9 cellular contexts compared by ENCODE assay signal in genomic region chr17:77470800-77471733, GRCh38.
A peak's percentile ranks its signal among the peaks of the same experiment; 100 is the strongest.
DNase-seq lines count a peak whose midpoint lies in the region; ATAC-seq, FAIRE-seq and TF ChIP-seq lines count a peak whose summit lies in the region.
"Had no signal": no experiment of that assay in that cellular context is flagged by ENCODE, and none has a peak within 500 bp of the region (broad histone marks: within the 10 kb centered on the region; RNA-seq: fewer than 3 reads in every experiment).

No MANE protein-coding gene starts in this region.

- H3K36me3 ChIP-seq in K562 (ENCODE audit: control insufficient read depth, insufficient read depth, low read length) (0 out of 3 replicates have a peak, but pooled peaks cover 8% of the 10 kb centered on the region), left lung (no peaks in the 10 kb centered on the region), upper lobe of left lung (no peaks in the 10 kb centered on the region)

- in situ Hi-C loops in K562 (cut with MboI), result no loop called here

- no peak; a peak in 1 of 4 replicates for TF ChIP-seq RAD21 in K562 (CRISPR knock-in tag; conservative IDR thresholded peaks at IDR 0.05 in 1 of 2, IDR thresholded peaks at IDR 0.05 in 1 of 2)

- H3K27me3 ChIP-seq in K562 (ENCODE audit: control insufficient read depth in 2 of 2, insufficient read depth in 2 of 2, low read length in 2 of 2), result no peaks in the 10 kb centered on the region
- H3K27me3 ChIP-seq in left lung, result no peaks in the 10 kb centered on the region
- no peaks in the 10 kb centered on the region for H3K27me3 ChIP-seq in upper lobe of left lung

- H3K9me3 Mint-ChIP-seq in activated T-cell treated with anti-CD3 and anti-CD28 coated beads, Interleukin-2, amount 50 U/mL, for 4 hours, result no peaks in the 10 kb centered on the region

- BruUV-seq in K562 (replicated peaks; lab: Mats Ljungman, UMichigan), result no TSS peak

- intact Hi-C loops in K562 (cut with micrococcal nuclease), result no loop called here
- intact Hi-C loops in left lung (cut with DNase I), result no loop called here

- peaks cover 94% of the 10 kb centered on the region for H3K4me1 Mint-ChIP-seq in activated T-cell treated with anti-CD3 and anti-CD28 coated beads, Interleukin-2, amount 50 U/mL, for 4 hours (ENCODE audit: low read depth)

- H3K4me3 Mint-ChIP-seq in activated T-cell treated with anti-CD3 and anti-CD28 coated beads, Interleukin-2, amount 50 U/mL, for 4 hours, result peak overlapping the region; percentile 62

- WGBS in K562 (ENCODE audit: insufficient coverage, low coverage, missing lambda C conversion rate), result 27% methylated on average over 8 of the region's 9 CpGs
- 56 to 73% methylated on average over 7 of the region's 9 CpGs for WGBS in upper lobe of left lung, 2 donors

- no peak overlapping the region for H2AFZ ChIP-seq in K562 (ENCODE audit: low read depth, low read length)

- H3K9me3 ChIP-seq in K562 (replicated peaks; ENCODE audit: control insufficient read depth, insufficient read depth, low read depth, low read length), result no peaks in the 10 kb centered on the region
- no peaks in the 10 kb centered on the region for H3K9me3 ChIP-seq in left lung
- no peaks in the 10 kb centered on the region for H3K9me3 ChIP-seq in upper lobe of left lung

- peaks cover 77% of the 10 kb centered on the region for H3K79me2 ChIP-seq in K562 (ENCODE audit: control insufficient read depth, insufficient read depth, low read length)

- peak overlapping the region; percentile 39 to 81; a peak in 3 of 4 replicates for H3K9ac ChIP-seq in K562 (ENCODE audit: insufficient read depth in 1 of 2, low read depth in 2 of 2, low read length in 2 of 2)

- no peak for ATAC-seq in activated T-cell treated with anti-CD3 and anti-CD28 coated beads, Interleukin-2, amount 50 U/mL, for 4 hours
- ATAC-seq in K562, result peak; percentile 93
- ATAC-seq in left lung, result peak; percentile 7
- peak in 1 of 2 donors; percentile 45 for ATAC-seq in upper lobe of left lung (ENCODE audit: low FRiP score in 2 of 2)

- H3K9me1 ChIP-seq in K562 (ENCODE audit: control insufficient read depth, insufficient read depth, low read length), result no peaks in the 10 kb centered on the region

- H3K4me3 ChIP-seq in K562 (no peak overlapping the region), left lung (no peak overlapping the region), upper lobe of left lung (no peak overlapping the region)

- H3K4me1 ChIP-seq in K562 (replicated peaks in 1 of 2; ENCODE audit: control insufficient read depth in 2 of 2, insufficient read depth in 2 of 2, low read length in 2 of 2) (peaks cover 31 to 52% of the 10 kb centered on the region in 2 experiments), left lung (peaks cover 54 to 90% of the 10 kb centered on the region in 2 donors), upper lobe of left lung (peaks cover 67 to 89% (median 70%) of the 10 kb centered on the region in 4 donors)

- no peak for TF ChIP-seq POLR2A in K562 (conservative IDR thresholded peaks at IDR 0.05)
- no peak for TF ChIP-seq POLR2A in upper lobe of left lung (IDR thresholded peaks at IDR 0.05)

- H4K20me1 ChIP-seq in K562 (replicated peaks; ENCODE audit: control insufficient read depth, insufficient read depth, low read length), result peaks cover 25% of the 10 kb centered on the region; the same call in 1 of the 2 replicates

- H3K27ac ChIP-seq in K562 (ENCODE audit: extremely low read depth, low read depth, low read length) (peak overlapping the region; percentile 46; the same call in 2 of the 3 replicates), left lung (peak overlapping the region; percentile 30 to 55), upper lobe of left lung (peak overlapping the region; percentile 52 to 82 (median 78))

- peak overlapping the region; percentile 59 for H3K4me2 ChIP-seq in K562 (ENCODE audit: insufficient read depth, low read length)

- no peaks in the 10 kb centered on the region for H3K27me3 Mint-ChIP-seq in activated T-cell treated with anti-CD3 and anti-CD28 coated beads, Interleukin-2, amount 50 U/mL, for 4 hours (ENCODE audit: low read depth)

- CTCF ChIA-PET in K562 (lab: Yijun Ruan, JAX; ENCODE audit: low intra/inter-chr PET ratio), result interaction anchor here (1.5 kb wide), 1 partner anchor 41 kb away, joined by 3 read pairs; no protein-coding TSS in a partner anchor

- TF ChIP-seq CTCF in K562 (IDR thresholded peaks at IDR 0.05 in 2 of 3, conservative IDR thresholded peaks at IDR 0.05 in 1 of 3; ENCODE audit: insufficient read depth in 2 of 3, low read depth in 1 of 3, low read length in 3 of 3), result no peak
- TF ChIP-seq CTCF in left lung (IDR thresholded peaks at IDR 0.05), result no peak
- TF ChIP-seq CTCF in upper lobe of left lung (IDR thresholded peaks at IDR 0.05), result no peak

- no peak for DNase-seq in activated T-cell treated with anti-CD3 and anti-CD28 coated beads, Interleukin-2, amount 50 U/mL, for 4 hours
- DNase-seq in activated T-cell treated with anti-CD3 and anti-CD28 coated beads, Interleukin-2, amount 50 U/mL, for 48 hours, result no peak
- DNase-seq in K562 (ENCODE audit: extremely low read depth in 1 of 4, low spot score in 3 of 4), result peak; percentile 63 to 83 (median 70)
- peak in 1 of 2 donors; percentile 70 for DNase-seq in left lung
- DNase-seq in upper lobe of left lung, result no peak
- DNase-seq in globus pallidus (ENCODE audit: low spot score), result no peak
- DNase-seq in hepatic stellate cell (ENCODE audit: low spot score), result no peak
- no peak for DNase-seq in SKM-1 (lab: John Stamatoyannopoulos, UW; ENCODE audit: unreplicated experiment)

- TF ChIP-seq EP300 in K562 (IDR thresholded peaks at IDR 0.05; ENCODE audit: low read length), result peak; percentile 76
- TF ChIP-seq EP300 in upper lobe of left lung (IDR thresholded peaks at IDR 0.05), result no peak

- peaks cover 27% of the 10 kb centered on the region for H3K36me3 Mint-ChIP-seq in activated T-cell treated with anti-CD3 and anti-CD28 coated beads, Interleukin-2, amount 50 U/mL, for 4 hours (ENCODE audit: insufficient read depth)

- POLR2A ChIA-PET in K562 (lab: Yijun Ruan, JAX), result interaction anchor here (0.5 to 1.5 kb wide), 4 partner anchors 10 to 58 kb away, joined by 3 to 5 read pairs (median 3); no protein-coding TSS in a partner anchor

- FAIRE-seq in K562 (lab: Jason Lieb, UNC), result peak; percentile 97
- FAIRE-seq: G401.6 had no signal

TF ChIP-seq in K562, 482 proteins besides CTCF, POLR2A, EP300 and RAD21 (continues in another document):
- TF ChIP-seq NCOR1 (IDR thresholded peaks at IDR 0.05) (peak; percentile 42; the same call in 1 of the 2 replicates), TEAD4 (IDR thresholded peaks at IDR 0.05; ENCODE audit: low read length) (peak; percentile 79), TEAD4 (CRISPR knock-in tag; IDR thresholded peaks at IDR 0.05; ENCODE audit: borderline replicate concordance) (no peak), HDAC6 (IDR thresholded peaks at IDR 0.05; ENCODE audit: low read depth, low read length) (no peak), POLR2AphosphoS5 (IDR thresholded peaks at IDR 0.05; ENCODE audit: control insufficient read depth, insufficient read depth, low read depth, low read length) (0 out of 2 replicates have a peak, but pooled peaks have one; percentile 34), TCF3 (CRISPR knock-in tag; IDR thresholded peaks at IDR 0.05) (peak; percentile 69), NEUROD1 (IDR thresholded peaks at IDR 0.05; ENCODE audit: borderline replicate concordance, low read depth, low read length, partially characterized antibody) (peak; percentile 17), ZNF780A (CRISPR knock-in tag; IDR thresholded peaks at IDR 0.05) (no peak), ZNF583 (CRISPR knock-in tag; IDR thresholded peaks at IDR 0.05) (no peak), MNT (conservative IDR thresholded peaks at IDR 0.05) (peak in 1 of 2 experiments; percentile 41; a peak in 1 of 4 replicates), ZNF766 (CRISPR knock-in tag; conservative IDR thresholded peaks at IDR 0.05) (no peak), DEAF1 (CRISPR knock-in tag; IDR thresholded peaks at IDR 0.05) (no peak), GATA2 (CRISPR knock-in tag; IDR thresholded peaks at IDR 0.05) (no peak), HIVEP1 (CRISPR knock-in tag; IDR thresholded peaks at IDR 0.05) (0 out of 2 replicates have a peak, but pooled peaks have one; percentile 67), TAL1 (IDR thresholded peaks at IDR 0.05) (peak; percentile 60), ZBTB7A (IDR thresholded peaks at IDR 0.05; ENCODE audit: borderline replicate concordance, control insufficient read depth, low read depth, low read length) (peak; percentile 77)

Comparison
In these comparisons a context has a peak if more than half of its experiments do, and no peak if none do; other contexts are left out.
1. ATAC-seq: peak in K562 (single experiment) and left lung (single experiment); none in activated T-cell treated with anti-CD3 and anti-CD28 coated beads, Interleukin-2, amount 50 U/mL, for 4 hours (0 of 2).
2. DNase-seq: peak in K562 (4 of 4); none in activated T-cell treated with anti-CD3 and anti-CD28 coated beads, Interleukin-2, amount 50 U/mL, for 4 hours (single experiment), activated T-cell treated with anti-CD3 and anti-CD28 coated beads, Interleukin-2, amount 50 U/mL, for 48 hours (0 of 2), upper lobe of left lung (0 of 2), globus pallidus (single experiment), hepatic stellate cell (single experiment) and SKM-1 (single experiment).
3. Peak in every context shown above with its lines, with median percentiles within 50 percentile points of each other: H3K27ac ChIP-seq.